Comparison of ENCODE assay signal across 11 cellular contexts in the genomic region with DNA sequence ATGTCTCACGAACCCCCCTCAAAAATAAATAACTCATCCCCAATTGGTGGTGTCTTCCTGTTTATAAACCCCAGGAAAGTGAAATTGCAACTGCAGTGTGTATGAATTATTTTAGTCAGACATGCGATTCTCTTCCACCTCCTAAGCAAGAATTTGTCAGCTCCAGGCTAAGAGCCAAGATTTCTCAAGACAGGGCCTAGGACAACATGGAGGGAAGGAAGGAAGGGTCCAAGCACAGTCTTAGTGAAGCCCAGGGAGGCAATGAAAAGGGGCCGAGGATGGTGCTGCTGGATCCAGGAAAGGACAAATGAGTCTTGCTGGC. TPM values are rescaled to one million over a fixed set of nuclear protein-coding genes. Genes with fewer than 3 reads are reported as not detected.
DNase-seq lines count a peak whose midpoint lies in the region; FAIRE-seq and TF ChIP-seq lines count a peak whose summit lies in the region.
"Had no signal": no experiment of that assay in that cellular context is flagged by ENCODE, and none has a peak within 500 bp of the region (broad histone marks: within the 10 kb centered on the region; RNA-seq: fewer than 3 reads in every experiment).

No MANE protein-coding gene starts in this region.

- H3K4me1 ChIP-seq in BLaER1, result peaks cover 98% of the 10 kb centered on the region
- H3K4me1 ChIP-seq in astrocyte (ENCODE audit: insufficient read depth, low read length), result peaks cover 6% of the 10 kb centered on the region
- H3K4me1 ChIP-seq in neuronal stem cell (ENCODE audit: control insufficient read depth in 2 of 2, insufficient read depth in 1 of 2, low read depth in 1 of 2, low read length in 2 of 2), result no peaks in the 10 kb centered on the region
- H3K4me1 ChIP-seq: ascending aorta had no signal

- no peak overlapping the region for H2AFZ ChIP-seq in astrocyte (ENCODE audit: low read depth, low read length)
- no peak overlapping the region for H2AFZ ChIP-seq in neuronal stem cell (ENCODE audit: low read length)

- H2BK5ac ChIP-seq in neuronal stem cell (ENCODE audit: low read length), result no peak overlapping the region

- H3K23ac ChIP-seq in neuronal stem cell (ENCODE audit: low read depth, low read length, poor library complexity), result no peak overlapping the region

- peaks cover 13% of the 10 kb centered on the region for H3K4me1 Mint-ChIP-seq in astrocyte (ENCODE audit: low read depth, unreplicated experiment)

- no peak overlapping the region for H2AK5ac ChIP-seq in neuronal stem cell (ENCODE audit: low read depth, low read length)

- H3K9me3 ChIP-seq in BLaER1, result peaks cover 4% of the 10 kb centered on the region; the same call in 1 of the 2 replicates
- no peaks in the 10 kb centered on the region for H3K9me3 ChIP-seq in astrocyte (ENCODE audit: insufficient read depth, low read depth, low read length)
- no peaks in the 10 kb centered on the region for H3K9me3 ChIP-seq in neuronal stem cell (replicated peaks in 1 of 2; ENCODE audit: control insufficient read depth in 2 of 2, insufficient read depth in 1 of 2, low read depth in 1 of 2, low read length in 2 of 2)
- H3K9me3 ChIP-seq: ascending aorta had no signal

- peak; percentile 68 for FAIRE-seq in astrocyte (lab: Jason Lieb, UNC)
- FAIRE-seq: D721Med had no signal

- no peak overlapping the region for H3K27ac Mint-ChIP-seq in astrocyte (ENCODE audit: unreplicated experiment)

- no CpG with 5 or more reads among the region's 3 CpGs for WGBS in neuronal stem cell (ENCODE audit: extremely low coverage in 2 of 2, insufficient read length in 2 of 2, insufficient replicate concordance in 1 of 2), 2 donors

- H3K4me3 Mint-ChIP-seq in astrocyte (ENCODE audit: unreplicated experiment), result no peak overlapping the region

- H3K27ac ChIP-seq in BLaER1 (peak overlapping the region; percentile 83), astrocyte (ENCODE audit: low read depth, low read length) (no peak overlapping the region), neuronal stem cell (replicated peaks; ENCODE audit: low read length) (no peak overlapping the region)
- H3K27ac ChIP-seq: ascending aorta had no signal

- H3K4me2 ChIP-seq in BLaER1 (peak overlapping the region; percentile 84), astrocyte (ENCODE audit: low read length) (peak overlapping the region; percentile 36), neuronal stem cell (ENCODE audit: insufficient read depth, low read length, poor library complexity, severe bottlenecking) (no peak overlapping the region)

- no peaks in the 10 kb centered on the region for H3K79me1 ChIP-seq in neuronal stem cell (ENCODE audit: low read depth, low read length)

- no peaks in the 10 kb centered on the region for H3K9me3 Mint-ChIP-seq in astrocyte (ENCODE audit: unreplicated experiment)

- H3K9ac ChIP-seq in BLaER1, result no peak overlapping the region
- H3K9ac ChIP-seq in astrocyte (ENCODE audit: low read length), result no peak overlapping the region
- no peak overlapping the region for H3K9ac ChIP-seq in neuronal stem cell (ENCODE audit: low read depth, low read length, poor library complexity)

- no peak overlapping the region for H2BK15ac ChIP-seq in neuronal stem cell (ENCODE audit: low read length)

- H3K18ac ChIP-seq in neuronal stem cell (ENCODE audit: low read length), result no peak overlapping the region

- no peak for TF ChIP-seq CTCF in astrocyte (IDR thresholded peaks at IDR 0.05; ENCODE audit: insufficient read depth, low read depth, low read length)

- no peaks in the 10 kb centered on the region for H3K79me2 ChIP-seq in astrocyte (ENCODE audit: insufficient read depth, low read length)

- DNase-seq in HCEC 1CT, result peak; percentile 61
- DNase-seq in astrocyte (ENCODE audit: low read depth), result peak; percentile 48
- DNase-seq in mesenteric fat pad (ENCODE audit: low spot score), result peak; percentile 51
- DNase-seq in putamen (ENCODE audit: low spot score), result no peak
- no peak for DNase-seq in hypothalamus (lab: John Stamatoyannopoulos, UW)
- no peak for DNase-seq in NCI-H82 (lab: John Stamatoyannopoulos, UW)
- no peak for DNase-seq in neuronal stem cell (ENCODE audit: low spot score)
- DNase-seq: erythroblast had no signal

- H3K36me3 ChIP-seq in BLaER1 (no peaks in the 10 kb centered on the region), astrocyte (ENCODE audit: insufficient read depth, low read length) (no peaks in the 10 kb centered on the region), neuronal stem cell (replicated peaks in 1 of 2; ENCODE audit: control insufficient read depth in 2 of 2, insufficient read depth in 2 of 2, low read length in 2 of 2) (no peaks in the 10 kb centered on the region)
- H3K36me3 ChIP-seq: ascending aorta had no signal

- H3K4me3 ChIP-seq in BLaER1 (no peak overlapping the region), astrocyte (ENCODE audit: insufficient read depth, low read depth, low read length) (no peak overlapping the region), neuronal stem cell (ENCODE audit: low read length in 2 of 2) (no peak overlapping the region)
- H3K4me3 ChIP-seq: ascending aorta had no signal

- H3K27me3 Mint-ChIP-seq in astrocyte (ENCODE audit: low read depth, unreplicated experiment), result no peaks in the 10 kb centered on the region

- no peak overlapping the region for H3K4ac ChIP-seq in neuronal stem cell (ENCODE audit: low read length)

- H4K91ac ChIP-seq in neuronal stem cell (ENCODE audit: low read depth, low read length, poor library complexity), result no peak overlapping the region

- no peak overlapping the region for H2BK120ac ChIP-seq in neuronal stem cell (ENCODE audit: low read depth, low read length)

- H4K8ac ChIP-seq in neuronal stem cell (ENCODE audit: low read depth, low read length), result no peak overlapping the region

- no peaks in the 10 kb centered on the region for H3K27me3 ChIP-seq in BLaER1
- H3K27me3 ChIP-seq in astrocyte (ENCODE audit: insufficient read depth, low read length), result no peaks in the 10 kb centered on the region
- H3K27me3 ChIP-seq in neuronal stem cell (ENCODE audit: control insufficient read depth in 3 of 3, insufficient read depth in 3 of 3, low read depth in 1 of 3, low read length in 3 of 3), result no peaks in the 10 kb centered on the region
- H3K27me3 ChIP-seq: ascending aorta had no signal

- H3K36me3 Mint-ChIP-seq in astrocyte (ENCODE audit: low read depth, unreplicated experiment), result no peaks in the 10 kb centered on the region

- no peak overlapping the region for H2BK12ac ChIP-seq in neuronal stem cell (ENCODE audit: low read length)

- H3K14ac ChIP-seq in neuronal stem cell (ENCODE audit: low read length), result no peak overlapping the region

- H4K20me1 ChIP-seq in BLaER1, result no peaks in the 10 kb centered on the region
- H4K20me1 ChIP-seq in astrocyte (ENCODE audit: insufficient read depth, low read length), result no peaks in the 10 kb centered on the region

RNA-seq across cellular contexts. Expression of a gene that starts 20.0 kb away (rescaled TPM):
- 58.2 and 60.6 TPM in 2 replicates for total RNA-seq in astrocyte
- total RNA-seq in mesenteric fat pad, result 101 TPM
- polyA plus RNA-seq in neuronal stem cell (2013, experiment 1 of 2), result 8.9 TPM
- 9.6 TPM for polyA plus RNA-seq in neuronal stem cell (2013, experiment 2 of 2)

Comparison
In these comparisons a context has a peak if more than half of its experiments do, and no peak if none do; other contexts are left out.
1. DNase-seq: peak in HCEC 1CT (single experiment), astrocyte (single experiment) and mesenteric fat pad (single experiment); none in putamen (single experiment), hypothalamus (0 of 51), NCI-H82 (single experiment) and neuronal stem cell (single experiment).